ENCODE assay signal across 1 cellular context in genomic region chr16:21277927-21278706, GRCh38.
TF ChIP-seq lines count a peak whose summit lies in the region.

TSS of gene CRYM (minus strand) at chr16:21278290. CDS start at chr16:21278251, 39 bp downstream.

TF ChIP-seq in HepG2, 621 proteins besides CTCF, POLR2A, EP300 and RAD21 (continued from another document):
- peak; percentile 73; the same call in 1 of the 2 replicates for TF ChIP-seq ZNF710 (CRISPR knock-in tag; IDR thresholded peaks at IDR 0.05; ENCODE audit: borderline replicate concordance)
- peak; percentile 62 for TF ChIP-seq ZBTB14 (CRISPR knock-in tag; IDR thresholded peaks at IDR 0.05)
- TF ChIP-seq ZNF772 (CRISPR knock-in tag; IDR thresholded peaks at IDR 0.05), result peak; percentile 88
- TF ChIP-seq ZNF496 (CRISPR knock-in tag; IDR thresholded peaks at IDR 0.05; ENCODE audit: insufficient replicate concordance), result no peak
- no peak for TF ChIP-seq ZKSCAN8 (CRISPR knock-in tag; IDR thresholded peaks at IDR 0.05; ENCODE audit: borderline replicate concordance)
- 0 out of 2 replicates have a peak, but pooled peaks have one; percentile 32 for TF ChIP-seq ZKSCAN1 (IDR thresholded peaks at IDR 0.05; ENCODE audit: low read length)
- TF ChIP-seq ZKSCAN5 (CRISPR knock-in tag; IDR thresholded peaks at IDR 0.05), result peak; percentile 50; the same call in 1 of the 2 replicates
